In the genomic region with DNA sequence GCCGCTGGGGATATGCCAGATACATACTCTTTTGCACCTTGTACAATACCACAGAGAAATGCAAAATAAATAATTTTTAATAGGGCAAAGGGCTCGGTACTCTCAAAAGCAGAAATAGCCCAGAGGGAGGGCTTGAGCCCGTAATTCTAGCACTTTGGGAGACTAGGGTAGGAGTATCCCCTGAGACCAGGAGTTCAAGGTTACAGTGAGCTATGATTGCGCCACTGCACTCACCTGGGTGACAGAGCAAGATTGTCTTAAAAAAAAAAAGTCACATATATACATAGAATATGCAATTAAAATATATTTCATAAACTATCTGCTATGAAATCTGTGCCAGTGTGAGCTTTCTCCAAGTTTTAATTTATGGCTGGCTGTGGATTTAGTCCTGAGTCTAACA, we compare ENCODE assay signal across 1 cellular context.
TF ChIP-seq lines count a peak whose summit lies in the region.

No MANE protein-coding gene starts in this region.

TF ChIP-seq in SK-N-SH treated with all-trans-retinoic acid at 6 μM for 48 hours, 23 proteins besides CTCF, POLR2A, EP300 and RAD21 (continued from another document):
- TF ChIP-seq ZNF8 (CRISPR knock-in tag; IDR thresholded peaks at IDR 0.05) (no peak), BACH2 (CRISPR knock-in tag; IDR thresholded peaks at IDR 0.05; ENCODE audit: borderline replicate concordance) (no peak)
TF ChIP-seq in SK-N-SH treated with all-trans-retinoic acid at 6 μM for 48 hours: peak in this region for 0.
